In the genomic region with DNA sequence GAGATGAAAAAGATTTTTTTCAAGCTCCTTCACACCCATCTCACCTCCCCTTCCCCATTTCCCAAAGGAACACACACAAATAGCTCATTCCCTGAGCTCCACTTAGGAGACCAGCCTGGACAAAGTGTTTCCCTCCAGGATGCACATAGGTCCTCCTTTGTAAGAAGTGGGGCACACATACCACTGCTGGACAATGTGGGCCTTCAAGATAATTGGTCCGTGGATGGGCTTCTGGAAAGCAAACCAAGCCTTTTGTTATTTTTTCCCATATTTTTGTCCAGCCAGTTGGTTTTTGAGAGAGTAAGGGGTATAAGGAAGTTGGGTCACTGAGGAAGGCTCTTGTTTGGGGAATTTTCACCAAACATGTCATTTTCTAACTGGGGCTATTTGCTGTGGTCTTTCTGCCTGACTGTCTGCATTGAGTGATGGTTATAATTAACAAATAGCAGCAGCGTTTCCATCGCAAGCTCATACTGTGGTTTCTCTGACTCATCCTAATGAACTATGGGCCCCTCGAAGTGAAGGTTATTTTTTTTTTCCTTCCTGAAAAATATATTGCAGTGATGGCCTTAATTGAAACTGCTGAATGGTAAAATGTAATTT, we compare ENCODE assay signal across 1 cellular context.
TF ChIP-seq lines count a peak whose summit lies in the region.

No MANE protein-coding gene starts in this region.

TF ChIP-seq in GM12878, 131 proteins besides CTCF, POLR2A, EP300 and RAD21 (continued from another document and continues in another):
- TF ChIP-seq, protein P1, sequence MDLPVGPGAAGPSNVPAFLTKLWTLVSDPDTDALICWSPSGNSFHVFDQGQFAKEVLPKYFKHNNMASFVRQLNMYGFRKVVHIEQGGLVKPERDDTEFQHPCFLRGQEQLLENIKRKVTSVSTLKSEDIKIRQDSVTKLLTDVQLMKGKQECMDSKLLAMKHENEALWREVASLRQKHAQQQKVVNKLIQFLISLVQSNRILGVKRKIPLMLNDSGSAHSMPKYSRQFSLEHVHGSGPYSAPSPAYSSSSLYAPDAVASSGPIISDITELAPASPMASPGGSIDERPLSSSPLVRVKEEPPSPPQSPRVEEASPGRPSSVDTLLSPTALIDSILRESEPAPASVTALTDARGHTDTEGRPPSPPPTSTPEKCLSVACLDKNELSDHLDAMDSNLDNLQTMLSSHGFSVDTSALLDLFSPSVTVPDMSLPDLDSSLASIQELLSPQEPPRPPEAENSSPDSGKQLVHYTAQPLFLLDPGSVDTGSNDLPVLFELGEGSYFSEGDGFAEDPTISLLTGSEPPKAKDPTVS (IDR thresholded peaks at IDR 0.05; ENCODE audit: low read depth, low read length): no peak
- TF ChIP-seq JUNB (IDR thresholded peaks at IDR 0.05): peak; percentile 84
- peak; percentile 51 for TF ChIP-seq RELA (IDR thresholded peaks at IDR 0.05; ENCODE audit: borderline replicate concordance, partially characterized antibody)
- TF ChIP-seq SREBF2 (IDR thresholded peaks at IDR 0.05; ENCODE audit: low read length): no peak
- peak; percentile 88 for TF ChIP-seq ZNF384 (IDR thresholded peaks at IDR 0.05; ENCODE audit: borderline replicate concordance, low read depth, low read length)
- peak; percentile 89 for TF ChIP-seq DPF2 (IDR thresholded peaks at IDR 0.05)
- TF ChIP-seq, protein P2, sequence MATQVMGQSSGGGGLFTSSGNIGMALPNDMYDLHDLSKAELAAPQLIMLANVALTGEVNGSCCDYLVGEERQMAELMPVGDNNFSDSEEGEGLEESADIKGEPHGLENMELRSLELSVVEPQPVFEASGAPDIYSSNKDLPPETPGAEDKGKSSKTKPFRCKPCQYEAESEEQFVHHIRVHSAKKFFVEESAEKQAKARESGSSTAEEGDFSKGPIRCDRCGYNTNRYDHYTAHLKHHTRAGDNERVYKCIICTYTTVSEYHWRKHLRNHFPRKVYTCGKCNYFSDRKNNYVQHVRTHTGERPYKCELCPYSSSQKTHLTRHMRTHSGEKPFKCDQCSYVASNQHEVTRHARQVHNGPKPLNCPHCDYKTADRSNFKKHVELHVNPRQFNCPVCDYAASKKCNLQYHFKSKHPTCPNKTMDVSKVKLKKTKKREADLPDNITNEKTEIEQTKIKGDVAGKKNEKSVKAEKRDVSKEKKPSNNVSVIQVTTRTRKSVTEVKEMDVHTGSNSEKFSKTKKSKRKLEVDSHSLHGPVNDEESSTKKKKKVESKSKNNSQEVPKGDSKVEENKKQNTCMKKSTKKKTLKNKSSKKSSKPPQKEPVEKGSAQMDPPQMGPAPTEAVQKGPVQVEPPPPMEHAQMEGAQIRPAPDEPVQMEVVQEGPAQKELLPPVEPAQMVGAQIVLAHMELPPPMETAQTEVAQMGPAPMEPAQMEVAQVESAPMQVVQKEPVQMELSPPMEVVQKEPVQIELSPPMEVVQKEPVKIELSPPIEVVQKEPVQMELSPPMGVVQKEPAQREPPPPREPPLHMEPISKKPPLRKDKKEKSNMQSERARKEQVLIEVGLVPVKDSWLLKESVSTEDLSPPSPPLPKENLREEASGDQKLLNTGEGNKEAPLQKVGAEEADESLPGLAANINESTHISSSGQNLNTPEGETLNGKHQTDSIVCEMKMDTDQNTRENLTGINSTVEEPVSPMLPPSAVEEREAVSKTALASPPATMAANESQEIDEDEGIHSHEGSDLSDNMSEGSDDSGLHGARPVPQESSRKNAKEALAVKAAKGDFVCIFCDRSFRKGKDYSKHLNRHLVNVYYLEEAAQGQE (IDR thresholded peaks at IDR 0.05; ENCODE audit: low read depth, low read length): no peak
- TF ChIP-seq JUND (IDR thresholded peaks at IDR 0.05; ENCODE audit: low read depth, low read length): peak; percentile 42; the same call in 1 of the 2 replicates
- peak; percentile 73 for TF ChIP-seq MLLT1 (IDR thresholded peaks at IDR 0.05)
- peak; percentile 21 for TF ChIP-seq SP1 (IDR thresholded peaks at IDR 0.05; ENCODE audit: low read depth, low read length)
- peak; percentile 56 for TF ChIP-seq CUX1 (IDR thresholded peaks at IDR 0.05; ENCODE audit: insufficient replicate concordance, low read depth, low read length)
- no peak for TF ChIP-seq TARDBP (IDR thresholded peaks at IDR 0.05; ENCODE audit: borderline replicate concordance)
- no peak for TF ChIP-seq USF2 (IDR thresholded peaks at IDR 0.05; ENCODE audit: borderline replicate concordance, low read depth, low read length)
- 0 out of 4 replicates have a peak, but pooled peaks have one; percentile 26 to 38 for TF ChIP-seq BHLHE40 (IDR thresholded peaks at IDR 0.05; ENCODE audit: borderline replicate concordance in 1 of 2, low read depth in 2 of 2, low read length in 1 of 2)
- no peak for TF ChIP-seq MTA3 (IDR thresholded peaks at IDR 0.05; ENCODE audit: borderline replicate concordance, low read length)
- peak; percentile 93 for TF ChIP-seq BCL11A (IDR thresholded peaks at IDR 0.05; ENCODE audit: low read depth, low read length)
- TF ChIP-seq ZZZ3 (IDR thresholded peaks at IDR 0.05; ENCODE audit: control insufficient read depth, insufficient read length, low read depth): no peak
- TF ChIP-seq PAX8 (IDR thresholded peaks at IDR 0.05): no peak
- TF ChIP-seq CHD2 (IDR thresholded peaks at IDR 0.05; ENCODE audit: borderline replicate concordance, low read depth, low read length): peak; percentile 44; the same call in 1 of the 2 replicates
- 0 out of 2 replicates have a peak, but pooled peaks have one; percentile 40 for TF ChIP-seq BMI1 (IDR thresholded peaks at IDR 0.05; ENCODE audit: borderline replicate concordance)
- TF ChIP-seq POLR2AphosphoS5 (IDR thresholded peaks at IDR 0.05; ENCODE audit: low read length): no peak
- TF ChIP-seq NFXL1 (IDR thresholded peaks at IDR 0.05; ENCODE audit: borderline replicate concordance): no peak
- TF ChIP-seq HDGF (IDR thresholded peaks at IDR 0.05): no peak
- peak; percentile 85 to 90 for TF ChIP-seq IKZF2 (IDR thresholded peaks at IDR 0.05)
- TF ChIP-seq CREB1 (IDR thresholded peaks at IDR 0.05; ENCODE audit: low read depth): peak; percentile 51; the same call in 1 of the 2 replicates
- peak; percentile 81 for TF ChIP-seq ATF2 (IDR thresholded peaks at IDR 0.05; ENCODE audit: low read length)
- no peak for TF ChIP-seq FOXK2 (IDR thresholded peaks at IDR 0.05)
- no peak for TF ChIP-seq ZBTB33 (IDR thresholded peaks at IDR 0.05)
- TF ChIP-seq SRF (IDR thresholded peaks at IDR 0.05; ENCODE audit: low read depth in 2 of 2, low read length in 2 of 2): 0 out of 4 replicates have a peak, but pooled peaks of 1 of the 2 experiments have one; percentile 13
- TF ChIP-seq GATAD2B (conservative IDR thresholded peaks at IDR 0.05; ENCODE audit: low read depth): 0 out of 2 replicates have a peak, but pooled peaks have one; percentile 58
- TF ChIP-seq MXI1 (IDR thresholded peaks at IDR 0.05; ENCODE audit: low read depth, low read length): peak; percentile 24; the same call in 1 of the 2 replicates
- TF ChIP-seq ZNF207 (IDR thresholded peaks at IDR 0.05; ENCODE audit: borderline replicate concordance): peak; percentile 50; the same call in 1 of the 2 replicates
- TF ChIP-seq, protein P3, sequence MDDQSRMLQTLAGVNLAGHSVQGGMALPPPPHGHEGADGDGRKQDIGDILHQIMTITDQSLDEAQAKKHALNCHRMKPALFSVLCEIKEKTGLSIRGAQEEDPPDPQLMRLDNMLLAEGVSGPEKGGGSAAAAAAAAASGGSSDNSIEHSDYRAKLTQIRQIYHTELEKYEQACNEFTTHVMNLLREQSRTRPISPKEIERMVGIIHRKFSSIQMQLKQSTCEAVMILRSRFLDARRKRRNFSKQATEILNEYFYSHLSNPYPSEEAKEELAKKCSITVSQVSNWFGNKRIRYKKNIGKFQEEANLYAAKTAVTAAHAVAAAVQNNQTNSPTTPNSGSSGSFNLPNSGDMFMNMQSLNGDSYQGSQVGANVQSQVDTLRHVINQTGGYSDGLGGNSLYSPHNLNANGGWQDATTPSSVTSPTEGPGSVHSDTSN (IDR thresholded peaks at IDR 0.05; ENCODE audit: insufficient replicate concordance, low read depth, low read length): peak; percentile 82
- TF ChIP-seq RUNX3 (IDR thresholded peaks at IDR 0.05; ENCODE audit: low read length): peak; percentile 96
- peak; percentile 33 for TF ChIP-seq SKIL (IDR thresholded peaks at IDR 0.05; ENCODE audit: low read depth, poor library complexity, severe bottlenecking)
- no peak for TF ChIP-seq SIX5 (IDR thresholded peaks at IDR 0.05; ENCODE audit: low read depth, low read length, severe bottlenecking)
